ENCODE assay signal across 16 cellular contexts in the genomic region with DNA sequence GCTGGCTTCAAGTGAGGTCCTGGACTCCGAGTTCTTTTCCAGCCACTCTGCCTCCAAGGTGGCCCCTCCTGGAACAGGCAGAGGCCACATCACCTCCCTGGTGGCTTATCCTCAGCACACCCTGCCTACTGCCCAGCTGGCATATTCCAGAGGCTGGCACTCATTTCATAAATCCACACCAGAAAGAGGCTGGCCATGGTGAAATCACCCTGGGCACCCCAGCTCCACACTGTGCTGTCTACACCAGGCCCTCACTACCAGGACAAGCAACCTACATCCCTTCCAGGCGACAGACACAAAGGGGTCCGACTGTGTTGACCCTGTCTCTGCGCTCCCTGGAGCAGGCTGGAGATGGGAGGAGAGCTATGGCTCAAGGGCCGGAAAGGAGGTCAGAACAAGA.
A peak's percentile ranks its signal among the peaks of the same experiment; 100 is the strongest.
DNase-seq lines count a peak whose midpoint lies in the region; ATAC-seq and TF ChIP-seq lines count a peak whose summit lies in the region.
"Had no signal": no experiment of that assay in that cellular context is flagged by ENCODE, and none has a peak within 500 bp of the region (broad histone marks: within the 10 kb centered on the region; RNA-seq: fewer than 3 reads in every experiment).

No MANE protein-coding gene starts in this region.

- H3K9ac ChIP-seq in DND-41 (ENCODE audit: low read depth, low read length) (no peak overlapping the region), H9 (ENCODE audit: extremely low read depth, insufficient read length, low read length) (no peak overlapping the region)

- no peak overlapping the region for H3T11ph ChIP-seq in H9 (ENCODE audit: low read length)

- no peaks in the 10 kb centered on the region for H3K23me2 ChIP-seq in H9 (ENCODE audit: insufficient read length, low read depth, low read length, poor library complexity, severe bottlenecking)

- H2BK20ac ChIP-seq in H9 (ENCODE audit: low read depth, low read length, poor library complexity, severe bottlenecking) = no peak overlapping the region

- no peak overlapping the region for H3K14ac ChIP-seq in H9 (ENCODE audit: insufficient read depth, low read length)

- TF ChIP-seq POLR2A in stomach (IDR thresholded peaks at IDR 0.05) = no peak

- H3K27me3 ChIP-seq in DND-41 (ENCODE audit: insufficient read depth, low read length, poor library complexity) = no peaks in the 10 kb centered on the region
- no peaks in the 10 kb centered on the region for H3K27me3 ChIP-seq in H9 (ENCODE audit: insufficient read depth, low read length)
- peaks cover 0 to 3% (median 0%) of the 10 kb centered on the region in 3 donors for H3K27me3 ChIP-seq in stomach

- no peaks in the 10 kb centered on the region for H3K9me3 ChIP-seq in DND-41 (ENCODE audit: insufficient read depth, low read length, severe bottlenecking)
- no peaks in the 10 kb centered on the region for H3K9me3 ChIP-seq in H9 (ENCODE audit: control insufficient read depth, low read depth, low read length)
- H3K9me3 ChIP-seq in stomach = no peaks in the 10 kb centered on the region

- no peak overlapping the region for H3K56ac ChIP-seq in H9 (ENCODE audit: insufficient read length, low read depth, low read length)

- H3K36me3 ChIP-seq in DND-41 (ENCODE audit: insufficient read depth, low read length) = no peaks in the 10 kb centered on the region
- no peaks in the 10 kb centered on the region for H3K36me3 ChIP-seq in stomach

- no peak overlapping the region for H3K27ac Mint-ChIP-seq in H9

- H3K4me3 ChIP-seq in DND-41 (ENCODE audit: low read depth in 1 of 2, low read length in 2 of 2) (no peak overlapping the region), stomach (no peak overlapping the region)

- no peak for DNase-seq in DND-41
- peak; percentile 14 for DNase-seq in H9
- DNase-seq in left lobe of liver (ENCODE audit: low spot score) = peak; percentile 19
- DNase-seq in stomach = peak; percentile 14
- no peak for DNase-seq in DMS 273 treated with DMSO at 0.1 percent for 48 hours (lab: John Stamatoyannopoulos, UW)
- DNase-seq in NCI-H187 treated with DMSO at 0.1 percent for 48 hours (lab: John Stamatoyannopoulos, UW) = no peak
- DNase-seq: COR-L47, DMS153, EL, KG1, NCI-H1436, NCI-H2081, NCI-H748 treated with DMSO at 0.1 percent for 48 hours, PC-3 had no signal

- H3K18ac ChIP-seq in H9 (ENCODE audit: insufficient read length, low read depth, low read length) = no peak overlapping the region

- no peak overlapping the region for H2BK5ac ChIP-seq in H9 (ENCODE audit: insufficient read length, low read length)

- H3K36me3 Mint-ChIP-seq in H9 (ENCODE audit: insufficient read depth in 1 of 3, low read depth in 3 of 3) = no peaks in the 10 kb centered on the region

- H3K4me1 ChIP-seq in DND-41 (ENCODE audit: insufficient read depth, low read length) = peaks cover 13% of the 10 kb centered on the region
- no peaks in the 10 kb centered on the region for H3K4me1 ChIP-seq in H9 (ENCODE audit: insufficient read depth, low read length)
- no peaks in the 10 kb centered on the region for H3K4me1 ChIP-seq in stomach

- no peak overlapping the region for H4K5ac ChIP-seq in H9 (ENCODE audit: insufficient read length, low read depth, low read length)

- H3K4me2 ChIP-seq in DND-41 (ENCODE audit: insufficient read depth, low read length) (no peak overlapping the region), H9 (ENCODE audit: insufficient read depth, insufficient read length, low read length) (no peak overlapping the region)

- WGBS in H9 (ENCODE audit: extremely low coverage, insufficient read length, low lambda C conversion rate) = no CpG with 5 or more reads among the region's 5 CpGs
- 61 to 86% (median 79%) methylated on average over 5 of the region's 5 CpGs for WGBS in stomach, 5 donors

- no peaks in the 10 kb centered on the region for H3K9me3 Mint-ChIP-seq in H9

- H2BK15ac ChIP-seq in H9 (ENCODE audit: low read depth, low read length) = no peak overlapping the region

- no peak for TF ChIP-seq EP300 in stomach (IDR thresholded peaks at IDR 0.05)

- H3K79me2 ChIP-seq in DND-41 (ENCODE audit: insufficient read depth, low read length) (no peaks in the 10 kb centered on the region), H9 (ENCODE audit: insufficient read depth, low read length) (no peaks in the 10 kb centered on the region)

- no peak overlapping the region for H3K4ac ChIP-seq in H9 (ENCODE audit: low read depth, low read length)

- no peaks in the 10 kb centered on the region for H3K79me1 ChIP-seq in H9 (ENCODE audit: insufficient read depth, low read depth, low read length, poor library complexity, severe bottlenecking)

- no peak overlapping the region for H2BK12ac ChIP-seq in H9 (ENCODE audit: insufficient read length, low read depth, low read length)

- ATAC-seq in DND-41 (ENCODE audit: insufficient read depth, low read depth) (no peak), left lobe of liver (no peak), HG02588 (IDR thresholded peaks at IDR 0.05; ENCODE audit: unreplicated experiment) (no peak)
- ATAC-seq: HepG2, PC-3 had no signal

- H4K20me1 ChIP-seq in DND-41 (ENCODE audit: insufficient read depth, low read length) (no peaks in the 10 kb centered on the region), H9 (ENCODE audit: control insufficient read depth, insufficient read depth, insufficient read length) (no peaks in the 10 kb centered on the region)

- intact Hi-C loops in stomach (cut with DNase I; ENCODE audit: low total_unique reads) = no loop called here

- H3K27me3 Mint-ChIP-seq in H9 (ENCODE audit: low read depth) = peaks cover 5% of the 10 kb centered on the region

- no peak overlapping the region for H2BK120ac ChIP-seq in H9 (ENCODE audit: low read depth, low read length, poor library complexity, severe bottlenecking)

- H3K23ac ChIP-seq in H9 (ENCODE audit: insufficient read length, low read depth, low read length) = no peak overlapping the region

- H2AFZ ChIP-seq in DND-41 (ENCODE audit: low read depth, low read length) (no peak overlapping the region), H9 (ENCODE audit: low read length) (no peak overlapping the region)

- H3K27ac ChIP-seq in DND-41 (ENCODE audit: low read length) (peak overlapping the region; percentile 14; the same call in 1 of the 2 replicates), H9 (ENCODE audit: insufficient read length, low read depth, low read length) (no peak overlapping the region), stomach (no peak overlapping the region)

- TF ChIP-seq CTCF in DND-41 (IDR thresholded peaks at IDR 0.05; ENCODE audit: borderline replicate concordance, extremely low read depth, low read length, poor library complexity, severe bottlenecking) (no peak), H9 (conservative IDR thresholded peaks at IDR 0.05) (no peak), stomach (IDR thresholded peaks at IDR 0.05) (no peak)

- no peak overlapping the region for H4K8ac ChIP-seq in H9 (replicated peaks; ENCODE audit: insufficient read length, low read depth, low read length)

- no peak overlapping the region for H2AK5ac ChIP-seq in H9 (ENCODE audit: insufficient read length, low read length)

- peaks cover 0 to 4% of the 10 kb centered on the region in 2 experiments; a peak in 2 of 4 replicates for H3K4me1 Mint-ChIP-seq in H9

- H4K91ac ChIP-seq in H9 (ENCODE audit: insufficient read length, low read depth, low read length) = no peak overlapping the region

- no peak overlapping the region for H3K4me3 Mint-ChIP-seq in H9

Comparison
In these comparisons a context has a peak if more than half of its experiments do, and no peak if none do; other contexts are left out.
1. DNase-seq: peak in H9 (single experiment), left lobe of liver (single experiment) and stomach (single experiment); none in DND-41 (single experiment), DMS 273 treated with DMSO at 0.1 percent for 48 hours (single experiment) and NCI-H187 treated with DMSO at 0.1 percent for 48 hours (single experiment).